Comparison of ENCODE assay signal across 1 cellular context in the genomic region with DNA sequence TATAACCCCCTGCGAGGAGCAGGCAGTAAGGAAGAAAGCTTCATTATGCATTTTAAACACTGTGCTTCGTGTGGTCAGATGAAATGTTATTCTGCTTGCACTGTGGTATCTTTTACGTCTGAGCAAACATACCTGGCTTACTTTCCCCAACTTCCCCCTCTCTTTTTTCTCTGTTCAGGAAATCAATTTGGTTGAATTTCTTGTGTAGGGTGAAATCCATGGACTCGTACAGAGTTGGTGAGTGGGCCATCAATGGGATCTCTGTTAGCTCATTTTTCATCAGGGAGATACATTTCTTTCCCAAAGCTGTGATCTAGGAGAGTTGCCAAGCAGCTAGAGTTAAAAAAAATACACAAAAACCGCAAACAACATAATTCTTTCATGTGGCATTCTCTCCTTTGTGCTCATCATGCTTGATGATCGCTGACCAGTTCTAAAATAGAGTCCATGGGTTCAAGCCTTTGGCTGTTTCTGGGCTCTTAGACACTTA.
TF ChIP-seq lines count a peak whose summit lies in the region.

No MANE protein-coding gene starts in this region.

TF ChIP-seq in HepG2, 621 proteins besides CTCF, POLR2A, EP300 and RAD21 (continued from another document):
- TF ChIP-seq SOX13 (IDR thresholded peaks at IDR 0.05) = no peak
- TF ChIP-seq SOX13 (CRISPR knock-in tag; conservative IDR thresholded peaks at IDR 0.05 in 1 of 2, IDR thresholded peaks at IDR 0.05 in 1 of 2) = peak in 1 of 2 experiments; percentile 53; a peak in 2 of 4 replicates
- no peak for TF ChIP-seq CREB1 (IDR thresholded peaks at IDR 0.05)
- peak; percentile 46; the same call in 1 of the 2 replicates for TF ChIP-seq CREB1 (CRISPR knock-in tag; IDR thresholded peaks at IDR 0.05)
- TF ChIP-seq ELF3 (CRISPR knock-in tag; IDR thresholded peaks at IDR 0.05) = peak; percentile 71
- TF ChIP-seq SAP130 (CRISPR knock-in tag; IDR thresholded peaks at IDR 0.05; ENCODE audit: low read depth) = peak; percentile 10; the same call in 1 of the 2 replicates
- peak; percentile 16; the same call in 1 of the 2 replicates for TF ChIP-seq ZNF644 (CRISPR knock-in tag; IDR thresholded peaks at IDR 0.05; ENCODE audit: low read depth)
- TF ChIP-seq SOX5 (CRISPR knock-in tag; IDR thresholded peaks at IDR 0.05; ENCODE audit: borderline replicate concordance) = 0 out of 2 replicates have a peak, but pooled peaks have one; percentile 49
- TF ChIP-seq BRF2 (CRISPR knock-in tag; IDR thresholded peaks at IDR 0.05) = 0 out of 2 replicates have a peak, but pooled peaks have one; percentile 9
- TF ChIP-seq MNT (IDR thresholded peaks at IDR 0.05) = no peak
- peak; percentile 66 for TF ChIP-seq NCOR1 (IDR thresholded peaks at IDR 0.05; ENCODE audit: borderline replicate concordance, low read length)
- peak; percentile 76; the same call in 1 of the 2 replicates for TF ChIP-seq SIX1 (CRISPR knock-in tag; IDR thresholded peaks at IDR 0.05; ENCODE audit: borderline replicate concordance)
- TF ChIP-seq PPARG (CRISPR knock-in tag; conservative IDR thresholded peaks at IDR 0.05) = 0 out of 2 replicates have a peak, but pooled peaks have one; percentile 43
- TF ChIP-seq JDP2 (CRISPR knock-in tag; IDR thresholded peaks at IDR 0.05; ENCODE audit: borderline replicate concordance) = no peak
- TF ChIP-seq TEAD3 (CRISPR knock-in tag; optimal IDR thresholded peaks at IDR 0.05; ENCODE audit: borderline replicate concordance) = peak; percentile 42
- TF ChIP-seq ZKSCAN8 (CRISPR knock-in tag; IDR thresholded peaks at IDR 0.05; ENCODE audit: borderline replicate concordance) = peak; percentile 49; the same call in 1 of the 2 replicates
- TF ChIP-seq SOX6 (IDR thresholded peaks at IDR 0.05) = no peak
- TF ChIP-seq SOX6 (CRISPR knock-in tag; IDR thresholded peaks at IDR 0.05) = peak; percentile 53
- peak; percentile 32; the same call in 1 of the 2 replicates for TF ChIP-seq ZNF292 (CRISPR knock-in tag; IDR thresholded peaks at IDR 0.05; ENCODE audit: borderline replicate concordance, low read depth)
- peak; percentile 11; the same call in 1 of the 2 replicates for TF ChIP-seq PAXIP1 (CRISPR knock-in tag; conservative IDR thresholded peaks at IDR 0.05)
- TF ChIP-seq EEA1 (CRISPR knock-in tag; IDR thresholded peaks at IDR 0.05; ENCODE audit: borderline replicate concordance) = no peak
- no peak for TF ChIP-seq SP5 (CRISPR knock-in tag; IDR thresholded peaks at IDR 0.05; ENCODE audit: borderline replicate concordance, low read depth)
- no peak for TF ChIP-seq SMAD1 (CRISPR knock-in tag; IDR thresholded peaks at IDR 0.05; ENCODE audit: borderline replicate concordance, low read depth)
- TF ChIP-seq AGO1 (IDR thresholded peaks at IDR 0.05; ENCODE audit: low read depth, low read length, poor library complexity, severe bottlenecking) = no peak
- no peak for TF ChIP-seq PBX2 (CRISPR knock-in tag; IDR thresholded peaks at IDR 0.05)
- TF ChIP-seq FOSL2 (CRISPR knock-in tag; IDR thresholded peaks at IDR 0.05) = peak; percentile 25; the same call in 1 of the 2 replicates
- TF ChIP-seq, protein P1, sequence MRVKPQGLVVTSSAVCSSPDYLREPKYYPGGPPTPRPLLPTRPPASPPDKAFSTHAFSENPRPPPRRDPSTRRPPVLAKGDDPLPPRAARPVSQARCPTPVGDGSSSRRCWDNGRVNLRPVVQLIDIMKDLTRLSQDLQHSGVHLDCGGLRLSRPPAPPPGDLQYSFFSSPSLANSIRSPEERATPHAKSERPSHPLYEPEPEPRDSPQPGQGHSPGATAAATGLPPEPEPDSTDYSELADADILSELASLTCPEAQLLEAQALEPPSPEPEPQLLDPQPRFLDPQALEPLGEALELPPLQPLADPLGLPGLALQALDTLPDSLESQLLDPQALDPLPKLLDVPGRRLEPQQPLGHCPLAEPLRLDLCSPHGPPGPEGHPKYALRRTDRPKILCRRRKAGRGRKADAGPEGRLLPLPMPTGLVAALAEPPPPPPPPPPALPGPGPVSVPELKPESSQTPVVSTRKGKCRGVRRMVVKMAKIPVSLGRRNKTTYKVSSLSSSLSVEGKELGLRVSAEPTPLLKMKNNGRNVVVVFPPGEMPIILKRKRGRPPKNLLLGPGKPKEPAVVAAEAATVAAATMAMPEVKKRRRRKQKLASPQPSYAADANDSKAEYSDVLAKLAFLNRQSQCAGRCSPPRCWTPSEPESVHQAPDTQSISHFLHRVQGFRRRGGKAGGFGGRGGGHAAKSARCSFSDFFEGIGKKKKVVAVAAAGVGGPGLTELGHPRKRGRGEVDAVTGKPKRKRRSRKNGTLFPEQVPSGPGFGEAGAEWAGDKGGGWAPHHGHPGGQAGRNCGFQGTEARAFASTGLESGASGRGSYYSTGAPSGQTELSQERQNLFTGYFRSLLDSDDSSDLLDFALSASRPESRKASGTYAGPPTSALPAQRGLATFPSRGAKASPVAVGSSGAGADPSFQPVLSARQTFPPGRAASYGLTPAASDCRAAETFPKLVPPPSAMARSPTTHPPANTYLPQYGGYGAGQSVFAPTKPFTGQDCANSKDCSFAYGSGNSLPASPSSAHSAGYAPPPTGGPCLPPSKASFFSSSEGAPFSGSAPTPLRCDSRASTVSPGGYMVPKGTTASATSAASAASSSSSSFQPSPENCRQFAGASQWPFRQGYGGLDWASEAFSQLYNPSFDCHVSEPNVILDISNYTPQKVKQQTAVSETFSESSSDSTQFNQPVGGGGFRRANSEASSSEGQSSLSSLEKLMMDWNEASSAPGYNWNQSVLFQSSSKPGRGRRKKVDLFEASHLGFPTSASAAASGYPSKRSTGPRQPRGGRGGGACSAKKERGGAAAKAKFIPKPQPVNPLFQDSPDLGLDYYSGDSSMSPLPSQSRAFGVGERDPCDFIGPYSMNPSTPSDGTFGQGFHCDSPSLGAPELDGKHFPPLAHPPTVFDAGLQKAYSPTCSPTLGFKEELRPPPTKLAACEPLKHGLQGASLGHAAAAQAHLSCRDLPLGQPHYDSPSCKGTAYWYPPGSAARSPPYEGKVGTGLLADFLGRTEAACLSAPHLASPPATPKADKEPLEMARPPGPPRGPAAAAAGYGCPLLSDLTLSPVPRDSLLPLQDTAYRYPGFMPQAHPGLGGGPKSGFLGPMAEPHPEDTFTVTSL (CRISPR knock-in tag; IDR thresholded peaks at IDR 0.05; ENCODE audit: borderline replicate concordance) = peak; percentile 51; the same call in 1 of the 2 replicates
- TF ChIP-seq ETV6 (CRISPR knock-in tag; conservative IDR thresholded peaks at IDR 0.05) = no peak
- TF ChIP-seq FOXO1 (CRISPR knock-in tag; IDR thresholded peaks at IDR 0.05) = no peak
- TF ChIP-seq ZNF512B (CRISPR knock-in tag; IDR thresholded peaks at IDR 0.05; ENCODE audit: borderline replicate concordance) = 0 out of 2 replicates have a peak, but pooled peaks have one; percentile 47
